15 cellular contexts compared by ENCODE assay signal in genomic region chr11:28476053-28476452, GRCh38.
DNase-seq lines count a peak whose midpoint lies in the region; ATAC-seq and TF ChIP-seq lines count a peak whose summit lies in the region.
"Had no signal": no experiment of that assay in that cellular context is flagged by ENCODE, and none has a peak within 500 bp of the region (broad histone marks: within the 10 kb centered on the region; RNA-seq: fewer than 3 reads in every experiment).

No MANE protein-coding gene starts in this region.

- DNase-seq in NCI-H146 (lab: John Stamatoyannopoulos, UW) (peak; percentile 11), NCI-H146 treated with DMSO at 0.1 percent for 48 hours (lab: John Stamatoyannopoulos, UW; ENCODE audit: unreplicated experiment) (no peak), GM23338 (ENCODE audit: low spot score) (peak; percentile 12), astrocyte of the spinal cord (ENCODE audit: low read depth, low spot score) (peak; percentile 23), left ventricle myocardium superior (peak; percentile 30), NCI-H524 treated with DMSO at 0.1 percent for 48 hours (lab: John Stamatoyannopoulos, UW) (no peak), glomerular visceral epithelial cell (ENCODE audit: extremely low spot score) (no peak), NK-92 (lab: John Stamatoyannopoulos, UW; ENCODE audit: unreplicated experiment) (no peak)
- DNase-seq: C1 segment of cervical spinal cord, DMS153, EL, H7, NCI-H2107 had no signal

- H4K20me1 ChIP-seq in GM23338 (replicated peaks; ENCODE audit: insufficient read depth), result no peaks in the 10 kb centered on the region

- H3K27ac Mint-ChIP-seq in GM23338, result no peak overlapping the region

- no peak overlapping the region for H3K4me3 Mint-ChIP-seq in GM23338

- no peaks in the 10 kb centered on the region for H3F3A ChIP-seq in GM23338 (replicated peaks; ENCODE audit: low read depth)

- in situ Hi-C loops in astrocyte of the spinal cord (cut with HindIII; ENCODE audit: low sequenced_read_pairs), result no loop called here

- no peaks in the 10 kb centered on the region for H3K79me2 ChIP-seq in GM23338 (replicated peaks; ENCODE audit: insufficient read depth)

- H3K4me1 Mint-ChIP-seq in GM23338, result peaks cover 16% of the 10 kb centered on the region

- H3K4me1 ChIP-seq in GM23338 (ENCODE audit: insufficient read depth), result no peaks in the 10 kb centered on the region

- H3K27me3 ChIP-seq in GM23338 (ENCODE audit: insufficient read depth), result no peaks in the 10 kb centered on the region

- peaks cover 7% of the 10 kb centered on the region; the same call in 1 of the 2 replicates for H3K9me2 ChIP-seq in GM23338 (ENCODE audit: insufficient read depth)

- no peak overlapping the region for H3K4me3 ChIP-seq in GM23338
- no peak overlapping the region for H3K4me3 ChIP-seq in astrocyte of the spinal cord (ENCODE audit: low read depth, low read length)

- no peak for TF ChIP-seq CTCF in GM23338 (conservative IDR thresholded peaks at IDR 0.05; ENCODE audit: low read depth in 2 of 2)
- no peak for TF ChIP-seq CTCF in astrocyte of the spinal cord (IDR thresholded peaks at IDR 0.05; ENCODE audit: low read depth, low read length)

- peaks cover 2% of the 10 kb centered on the region for H3K27me3 Mint-ChIP-seq in GM23338 (ENCODE audit: insufficient read depth, low read depth, poor library complexity)

- H3K9me3 Mint-ChIP-seq in GM23338, result no peaks in the 10 kb centered on the region

- H3K27ac ChIP-seq in GM23338 (ENCODE audit: low read depth), result no peak overlapping the region
- H3K27ac ChIP-seq: KMS-11 had no signal

- ATAC-seq in GM23338 (no peak), left ventricle myocardium superior (peak; percentile 96)
- ATAC-seq: HepG2 had no signal

- H3K4me2 ChIP-seq in GM23338, result no peak overlapping the region
- H3K4me2 ChIP-seq: KMS-11 had no signal

- H2AFZ ChIP-seq in GM23338, result no peak overlapping the region

- no peaks in the 10 kb centered on the region for H3K36me3 Mint-ChIP-seq in GM23338 (ENCODE audit: low read depth)

- intact Hi-C loops in left ventricle myocardium superior (cut with micrococcal nuclease), result no loop called here

- no peaks in the 10 kb centered on the region for H3K36me3 ChIP-seq in GM23338 (ENCODE audit: insufficient read depth)

TF ChIP-seq in GM23338, 12 proteins besides CTCF, POLR2A, EP300 and RAD21:
- TF ChIP-seq STAT1 (IDR thresholded peaks at IDR 0.05; ENCODE audit: unreplicated experiment) (no peak), JUNB (IDR thresholded peaks at IDR 0.05; ENCODE audit: unreplicated experiment) (no peak), NANOG (IDR thresholded peaks at IDR 0.05; ENCODE audit: borderline replicate concordance) (no peak), ZNF331 (CRISPR knock-in tag; IDR thresholded peaks at IDR 0.05; ENCODE audit: low read depth) (no peak)
- TF ChIP-seq, protein P1, sequence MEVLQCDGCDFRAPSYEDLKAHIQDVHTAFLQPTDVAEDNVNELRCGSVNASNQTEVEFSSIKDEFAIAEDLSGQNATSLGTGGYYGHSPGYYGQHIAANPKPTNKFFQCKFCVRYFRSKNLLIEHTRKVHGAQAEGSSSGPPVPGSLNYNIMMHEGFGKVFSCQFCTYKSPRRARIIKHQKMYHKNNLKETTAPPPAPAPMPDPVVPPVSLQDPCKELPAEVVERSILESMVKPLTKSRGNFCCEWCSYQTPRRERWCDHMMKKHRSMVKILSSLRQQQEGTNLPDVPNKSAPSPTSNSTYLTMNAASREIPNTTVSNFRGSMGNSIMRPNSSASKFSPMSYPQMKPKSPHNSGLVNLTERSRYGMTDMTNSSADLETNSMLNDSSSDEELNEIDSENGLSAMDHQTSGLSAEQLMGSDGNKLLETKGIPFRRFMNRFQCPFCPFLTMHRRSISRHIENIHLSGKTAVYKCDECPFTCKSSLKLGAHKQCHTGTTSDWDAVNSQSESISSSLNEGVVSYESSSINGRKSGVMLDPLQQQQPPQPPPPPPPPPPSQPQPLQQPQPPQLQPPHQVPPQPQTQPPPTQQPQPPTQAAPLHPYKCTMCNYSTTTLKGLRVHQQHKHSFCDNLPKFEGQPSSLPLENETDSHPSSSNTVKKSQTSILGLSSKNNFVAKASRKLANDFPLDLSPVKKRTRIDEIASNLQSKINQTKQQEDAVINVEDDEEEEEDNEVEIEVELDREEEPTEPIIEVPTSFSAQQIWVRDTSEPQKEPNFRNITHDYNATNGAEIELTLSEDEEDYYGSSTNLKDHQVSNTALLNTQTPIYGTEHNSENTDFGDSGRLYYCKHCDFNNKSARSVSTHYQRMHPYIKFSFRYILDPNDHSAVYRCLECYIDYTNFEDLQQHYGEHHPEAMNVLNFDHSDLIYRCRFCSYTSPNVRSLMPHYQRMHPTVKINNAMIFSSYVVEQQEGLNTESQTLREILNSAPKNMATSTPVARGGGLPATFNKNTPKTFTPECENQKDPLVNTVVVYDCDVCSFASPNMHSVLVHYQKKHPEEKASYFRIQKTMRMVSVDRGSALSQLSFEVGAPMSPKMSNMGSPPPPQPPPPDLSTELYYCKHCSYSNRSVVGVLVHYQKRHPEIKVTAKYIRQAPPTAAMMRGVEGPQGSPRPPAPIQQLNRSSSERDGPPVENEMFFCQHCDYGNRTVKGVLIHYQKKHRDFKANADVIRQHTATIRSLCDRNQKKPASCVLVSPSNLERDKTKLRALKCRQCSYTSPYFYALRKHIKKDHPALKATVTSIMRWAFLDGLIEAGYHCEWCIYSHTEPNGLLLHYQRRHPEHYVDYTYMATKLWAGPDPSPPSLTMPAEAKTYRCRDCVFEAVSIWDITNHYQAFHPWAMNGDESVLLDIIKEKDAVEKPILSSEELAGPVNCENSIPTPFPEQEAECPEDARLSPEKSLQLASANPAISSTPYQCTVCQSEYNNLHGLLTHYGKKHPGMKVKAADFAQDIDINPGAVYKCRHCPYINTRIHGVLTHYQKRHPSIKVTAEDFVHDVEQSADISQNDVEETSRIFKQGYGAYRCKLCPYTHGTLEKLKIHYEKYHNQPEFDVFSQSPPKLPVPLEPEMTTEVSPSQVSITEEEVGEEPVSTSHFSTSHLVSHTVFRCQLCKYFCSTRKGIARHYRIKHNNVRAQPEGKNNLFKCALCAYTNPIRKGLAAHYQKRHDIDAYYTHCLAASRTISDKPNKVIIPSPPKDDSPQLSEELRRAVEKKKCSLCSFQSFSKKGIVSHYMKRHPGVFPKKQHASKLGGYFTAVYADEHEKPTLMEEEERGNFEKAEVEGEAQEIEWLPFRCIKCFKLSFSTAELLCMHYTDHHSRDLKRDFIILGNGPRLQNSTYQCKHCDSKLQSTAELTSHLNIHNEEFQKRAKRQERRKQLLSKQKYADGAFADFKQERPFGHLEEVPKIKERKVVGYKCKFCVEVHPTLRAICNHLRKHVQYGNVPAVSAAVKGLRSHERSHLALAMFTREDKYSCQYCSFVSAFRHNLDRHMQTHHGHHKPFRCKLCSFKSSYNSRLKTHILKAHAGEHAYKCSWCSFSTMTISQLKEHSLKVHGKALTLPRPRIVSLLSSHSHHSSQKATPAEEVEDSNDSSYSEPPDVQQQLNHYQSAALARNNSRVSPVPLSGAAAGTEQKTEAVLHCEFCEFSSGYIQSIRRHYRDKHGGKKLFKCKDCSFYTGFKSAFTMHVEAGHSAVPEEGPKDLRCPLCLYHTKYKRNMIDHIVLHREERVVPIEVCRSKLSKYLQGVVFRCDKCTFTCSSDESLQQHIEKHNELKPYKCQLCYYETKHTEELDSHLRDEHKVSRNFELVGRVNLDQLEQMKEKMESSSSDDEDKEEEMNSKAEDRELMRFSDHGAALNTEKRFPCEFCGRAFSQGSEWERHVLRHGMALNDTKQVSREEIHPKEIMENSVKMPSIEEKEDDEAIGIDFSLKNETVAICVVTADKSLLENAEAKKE (CRISPR knock-in tag; IDR thresholded peaks at IDR 0.05), result no peak
TF ChIP-seq in GM23338: peak in this region for 0.

Comparison
In these comparisons a context has a peak if more than half of its experiments do, and no peak if none do; other contexts are left out.
1. DNase-seq: peak in NCI-H146 (single experiment), GM23338 (single experiment), astrocyte of the spinal cord (single experiment) and left ventricle myocardium superior (single experiment); none in NCI-H146 treated with DMSO at 0.1 percent for 48 hours (single experiment), NCI-H524 treated with DMSO at 0.1 percent for 48 hours (single experiment), glomerular visceral epithelial cell (single experiment) and NK-92 (single experiment).